In genomic region chr18:62485684-62486083, GRCh38 we compare ENCODE assay signal across 1 cellular context.
TF ChIP-seq lines count a peak whose summit lies in the region.

No MANE protein-coding gene starts in this region.

TF ChIP-seq in HEK293, 187 proteins besides CTCF, POLR2A, EP300 and RAD21 (continued from another document):
- TF ChIP-seq ZNF518A (tag by site-specific recombination; conservative IDR thresholded peaks at IDR 0.05; ENCODE audit: low read depth), result no peak
- TF ChIP-seq ZNF146 (tag by site-specific recombination; IDR thresholded peaks at IDR 0.05), result no peak
- TF ChIP-seq ZNF513 (tag by site-specific recombination; IDR thresholded peaks at IDR 0.05), result no peak
- no peak for TF ChIP-seq MEIS1 (CRISPR knock-in tag; IDR thresholded peaks at IDR 0.05; ENCODE audit: borderline replicate concordance)
- peak; percentile 71 for TF ChIP-seq PRDM1 (tag by site-specific recombination; IDR thresholded peaks at IDR 0.05)
- no peak for TF ChIP-seq BCL11A (tag by site-specific recombination; IDR thresholded peaks at IDR 0.05; ENCODE audit: low read depth)
- no peak for TF ChIP-seq ZNF221 (tag by site-specific recombination; IDR thresholded peaks at IDR 0.05; ENCODE audit: borderline replicate concordance)
- no peak for TF ChIP-seq ZNF677 (tag by site-specific recombination; IDR thresholded peaks at IDR 0.05)
- 0 out of 2 replicates have a peak, but pooled peaks have one; percentile 13 for TF ChIP-seq WT1 (tag by site-specific recombination; IDR thresholded peaks at IDR 0.05)
- no peak for TF ChIP-seq ZBTB17 (tag by site-specific recombination; IDR thresholded peaks at IDR 0.05)
